ENCODE assay signal across 8 cellular contexts in the genomic region with DNA sequence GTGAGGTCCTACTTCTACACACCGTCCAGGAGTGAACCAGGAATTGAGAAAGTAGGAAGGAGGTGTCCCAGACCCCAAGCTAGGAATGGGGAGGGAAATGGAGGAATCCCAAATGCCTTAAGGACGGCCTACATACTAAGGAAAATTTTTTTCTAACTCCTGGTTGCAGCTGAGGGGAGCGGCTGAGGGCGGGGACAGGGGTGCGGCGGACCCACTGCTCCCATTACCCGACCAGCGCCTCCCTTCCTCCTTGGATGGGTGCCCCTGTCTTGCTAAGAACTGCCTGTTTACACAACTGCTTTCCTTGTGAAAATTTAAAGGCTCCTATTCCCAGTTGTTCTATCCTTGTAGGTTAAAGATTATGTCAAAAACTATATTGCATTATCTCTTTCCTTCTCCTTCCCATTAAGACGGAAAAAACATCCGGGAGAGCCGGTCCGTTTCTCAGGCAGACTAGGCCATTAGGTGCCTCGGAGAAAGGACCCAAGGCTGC. TPM values are rescaled to one million over a fixed set of nuclear protein-coding genes. Genes with fewer than 3 reads are reported as not detected.
DNase-seq lines count a peak whose midpoint lies in the region; ATAC-seq, FAIRE-seq and TF ChIP-seq lines count a peak whose summit lies in the region.

No MANE protein-coding gene starts in this region.

- peak overlapping the region; percentile 100 for H3K9ac ChIP-seq in kidney (ENCODE audit: low read length in 2 of 2)

- peak overlapping the region; percentile 66 for H3K27ac ChIP-seq in CD8-positive, alpha-beta T cell (ENCODE audit: low read depth, low read length)
- peak overlapping the region; percentile 99 to 100 for H3K27ac ChIP-seq in kidney (ENCODE audit: low read depth in 2 of 2, low read length in 2 of 2)

- no peaks in the 10 kb centered on the region for H3K9me3 Mint-ChIP-seq in CD8-positive, alpha-beta T cell

- peaks cover 44% of the 10 kb centered on the region for H3K4me1 Mint-ChIP-seq in CD8-positive, alpha-beta T cell (ENCODE audit: low read depth)

- peaks cover 3% of the 10 kb centered on the region for H3K36me3 Mint-ChIP-seq in CD8-positive, alpha-beta T cell

- POLR2A ChIA-PET in CD8-positive, alpha-beta T cell (lab: Charles Lee): interaction anchor here (0.8 to 2.9 kb wide), 13 partner anchors 9 to 174 kb away, joined by 3 to 21 read pairs (median 4); a partner anchor contains a TSS

- H3K4me3 Mint-ChIP-seq in CD8-positive, alpha-beta T cell: peak overlapping the region; percentile 96

- peak overlapping the region; percentile 94 for H3K27ac Mint-ChIP-seq in CD8-positive, alpha-beta T cell

- intact Hi-C loops in CD8-positive, alpha-beta T cell (cut with DNase I, micrococcal nuclease): loop anchor here in 1 of 2 experiments (1.0 to 2.0 kb wide), 3 partner anchors 32 to 124 kb away; a partner anchor contains a TSS
- intact Hi-C loops in kidney (cut with DNase I): no loop called here

- H3K27me3 Mint-ChIP-seq in CD8-positive, alpha-beta T cell (ENCODE audit: low read depth): no peaks in the 10 kb centered on the region

- peak; percentile 6 for ATAC-seq in CD8-positive, alpha-beta T cell
- ATAC-seq in GM21390 (IDR thresholded peaks at IDR 0.05; ENCODE audit: unreplicated experiment) (peak; percentile 9), HG03025 (IDR thresholded peaks at IDR 0.05; ENCODE audit: low FRiP score, unreplicated experiment) (no peak)

- peak in 3 of 7 experiments; percentile 18 to 63 (median 50) for DNase-seq in CD8-positive, alpha-beta T cell
- DNase-seq in RKO (ENCODE audit: low spot score) (peak; percentile 86), bronchial epithelial cell (ENCODE audit: low read depth) (no peak), kidney (peak; percentile 97), NCI-H526 treated with DMSO at 0.1 percent for 48 hours (lab: John Stamatoyannopoulos, UW) (no peak)
- peak; percentile 44 for DNase-seq in stimulated activated naive CD4-positive, alpha-beta T cell treated with Interleukin-2 at 50 U/mL for 16 hours (lab: John Stamatoyannopoulos, UW)

- CTCF ChIA-PET in CD8-positive, alpha-beta T cell (lab: Charles Lee): interaction anchor here (0.6 to 2.2 kb wide), 14 partner anchors 9 to 281 kb away, joined by 3 to 14 read pairs (median 3); a partner anchor contains a TSS

- H3K4me3 ChIP-seq in CD8-positive, alpha-beta T cell (ENCODE audit: low read depth, low read length): peak overlapping the region; percentile 95
- H3K4me3 ChIP-seq in bronchial epithelial cell (ENCODE audit: low read depth, low read length): peak overlapping the region; percentile 34
- H3K4me3 ChIP-seq in kidney (ENCODE audit: low read length in 2 of 2): peak overlapping the region; percentile 76

- H3K27me3 ChIP-seq in CD8-positive, alpha-beta T cell (ENCODE audit: insufficient read depth, low read length): no peaks in the 10 kb centered on the region
- H3K27me3 ChIP-seq in bronchial epithelial cell (ENCODE audit: control insufficient read depth, insufficient read depth, low read length): no peaks in the 10 kb centered on the region

- H3K36me3 ChIP-seq in CD8-positive, alpha-beta T cell (ENCODE audit: insufficient read depth, low read length): no peaks in the 10 kb centered on the region
- H3K36me3 ChIP-seq in bronchial epithelial cell (ENCODE audit: control insufficient read depth, insufficient read depth, low read length): no peaks in the 10 kb centered on the region
- H3K36me3 ChIP-seq in kidney (ENCODE audit: control insufficient read depth in 1 of 2, insufficient read depth in 2 of 2, low read length in 2 of 2): no peaks in the 10 kb centered on the region

- peaks cover 29% of the 10 kb centered on the region for H3K4me1 ChIP-seq in CD8-positive, alpha-beta T cell (ENCODE audit: insufficient read depth, low read length)
- peaks cover 7 to 17% of the 10 kb centered on the region in 2 donors for H3K4me1 ChIP-seq in kidney (ENCODE audit: control insufficient read depth in 1 of 2, insufficient read depth in 1 of 2, low read depth in 1 of 2, low read length in 2 of 2)

- no peaks in the 10 kb centered on the region for H3K9me3 ChIP-seq in CD8-positive, alpha-beta T cell (ENCODE audit: low read length)
- H3K9me3 ChIP-seq in kidney (ENCODE audit: control insufficient read depth in 1 of 2, low read length in 2 of 2): no peaks in the 10 kb centered on the region

- no peak for TF ChIP-seq CTCF in CD8-positive, alpha-beta T cell (IDR thresholded peaks at IDR 0.05)
- TF ChIP-seq CTCF in bronchial epithelial cell (IDR thresholded peaks at IDR 0.05; ENCODE audit: insufficient read depth, low read length, severe bottlenecking) (no peak), kidney (IDR thresholded peaks at IDR 0.05; ENCODE audit: borderline replicate concordance, extremely low read depth, insufficient read depth) (no peak)

- no peak for FAIRE-seq in bronchial epithelial cell (lab: Jason Lieb, UNC)
- no peak for FAIRE-seq in kidney (lab: Jason Lieb, UNC)

RNA-seq across cellular contexts. Expression of a gene that starts 0.7 kb away (rescaled TPM):
- total RNA-seq in CD8-positive, alpha-beta T cell: 1 to 10 TPM; 4.9 to 5.2 TPM
- total RNA-seq in bronchial epithelial cell (118 and 193 TPM in 2 replicates), kidney (142 TPM)
- 175 TPM for polyA plus RNA-seq in kidney (ENCODE audit: insufficient read depth, low read depth, low replicate concordance)

RNA-seq across cellular contexts. Expression of a gene that starts 11.5 kb away (rescaled TPM):
- 1 to 10 TPM; 2.1 to 2.2 TPM for total RNA-seq in CD8-positive, alpha-beta T cell
- total RNA-seq in bronchial epithelial cell (50.3 and 55.3 TPM in 2 replicates), kidney (133 TPM)
- 209 TPM for polyA plus RNA-seq in kidney (ENCODE audit: insufficient read depth, low read depth, low replicate concordance)

RNA-seq across cellular contexts. Expression of a gene that starts 11.8 kb away (rescaled TPM):
- total RNA-seq in CD8-positive, alpha-beta T cell: 1 to 10 TPM; 1.2 TPM
- total RNA-seq in bronchial epithelial cell: 0.53 and 1.4 TPM in 2 replicates
- total RNA-seq in kidney: 1.7 TPM
- polyA plus RNA-seq in kidney (ENCODE audit: insufficient read depth, low read depth, low replicate concordance): 2.3 TPM

RNA-seq across cellular contexts. Expression of a gene that starts 20.1 kb away (rescaled TPM):
- 10 to 100 TPM; 19.6 to 26.4 TPM for total RNA-seq in CD8-positive, alpha-beta T cell
- total RNA-seq in bronchial epithelial cell (28.9 and 29.2 TPM in 2 replicates), kidney (41.6 TPM)
- 70.6 TPM for polyA plus RNA-seq in kidney (ENCODE audit: insufficient read depth, low read depth, low replicate concordance)

RNA-seq across cellular contexts. Expression of a gene that starts 31.3 kb away (rescaled TPM):
- total RNA-seq in CD8-positive, alpha-beta T cell: 10 to 100 TPM; 29.8 to 33.3 TPM
- total RNA-seq in bronchial epithelial cell (40.8 and 53.2 TPM in 2 replicates), kidney (79.0 TPM)
- polyA plus RNA-seq in kidney (ENCODE audit: insufficient read depth, low read depth, low replicate concordance): 30.3 TPM

Comparison
In these comparisons a context has a peak if more than half of its experiments do, and no peak if none do; other contexts are left out.
1. DNase-seq: peak in RKO (single experiment), kidney (single experiment) and stimulated activated naive CD4-positive, alpha-beta T cell treated with Interleukin-2 at 50 U/mL for 16 hours (single experiment); none in bronchial epithelial cell (single experiment) and NCI-H526 treated with DMSO at 0.1 percent for 48 hours (single experiment).
2. H3K4me3 ChIP-seq: peak in every context shown above with its lines; median percentile 95 in CD8-positive, alpha-beta T cell; 76 in kidney; 34 in bronchial epithelial cell.
3. RNA of a gene that starts 0.7 kb away (total RNA-seq): 142 TPM in kidney (single experiment) and 118 to 193 TPM in bronchial epithelial cell; 4.9 to 5.2 TPM in CD8-positive, alpha-beta T cell; every median in the first group is over 10 times any median in the second.
4. RNA of a gene that starts 11.5 kb away (total RNA-seq): 133 TPM in kidney (single experiment) and 50.3 to 55.3 TPM in bronchial epithelial cell; 2.1 to 2.2 TPM in CD8-positive, alpha-beta T cell; every median in the first group is over 10 times any median in the second.